ENCODE assay signal across 38 cellular contexts in the genomic region with DNA sequence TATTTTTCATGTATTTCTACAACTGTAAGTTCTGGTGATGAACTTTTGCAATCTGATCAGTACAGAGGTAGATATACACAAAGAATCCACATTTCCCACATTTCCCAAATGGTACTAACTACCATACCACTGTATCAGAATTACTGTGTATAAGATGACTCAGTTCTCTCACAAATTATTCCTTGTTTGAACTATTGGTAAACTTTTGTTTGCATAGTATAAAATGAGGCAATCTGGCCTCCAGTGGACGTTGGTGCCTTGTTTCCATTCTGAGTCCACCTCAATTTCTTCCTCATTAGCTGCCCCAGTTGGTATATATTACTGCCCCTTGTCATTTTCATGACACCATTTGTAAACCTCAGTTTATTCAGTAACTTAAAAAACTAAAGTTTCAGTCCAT. TPM values are rescaled to one million over a fixed set of nuclear protein-coding genes. Genes with fewer than 3 reads are reported as not detected.
"Had no signal": no experiment of that assay in that cellular context is flagged by ENCODE, and none has a peak within 500 bp of the region (broad histone marks: within the 10 kb centered on the region; RNA-seq: fewer than 3 reads in every experiment).

No MANE protein-coding gene starts in this region.

- ATAC-seq: activated naive CD4-positive, alpha-beta T cell treated with anti-CD3 and anti-CD28 coated beads, Interleukin-2, amount 50 U/mL, for 72 hours; activated T-cell treated with anti-CD3 and anti-CD28 coated beads, Interleukin-2, amount 50 U/mL, for 4 hours; body of pancreas had no signal

- H3K4me2 ChIP-seq: KMS-11, PC-9 had no signal

- H3K9me3 ChIP-seq: adrenal gland, body of pancreas, breast epithelium had no signal

- H3K4me3 ChIP-seq: adrenal gland, body of pancreas, breast epithelium, PC-9 had no signal

- FAIRE-seq: astrocyte, RCC 7860 had no signal

- H3K4me1 ChIP-seq: adrenal gland, body of pancreas, breast epithelium had no signal

- DNase-seq: activated B cell treated with CpG ODN at 0.5 μM for 24 hours; activated CD4-positive, alpha-beta memory T cell treated with anti-CD3 and anti-CD28 coated beads for 36 hours; activated CD4-positive, alpha-beta T cell treated with anti-CD3 and anti-CD28 coated beads for 4 hours; activated CD4-positive, alpha-beta T cell treated with anti-CD3 and anti-CD28 coated beads, Interleukin-2, amount 50 U/mL, for 1 hour; activated CD4-positive, CD25-positive, alpha-beta regulatory T cell treated with anti-CD3 and anti-CD28 coated beads, Interleukin-2, amount 50 U/mL, for 72 hours; activated CD8-positive, alpha-beta memory T cell treated with anti-CD3 and anti-CD28 coated beads, Interleukin-2, amount 50 U/mL, for 4 hours; activated gamma-delta T cell treated with Interleukin-2 at 50 U/mL for 16 hours; activated naive CD4-positive, alpha-beta T cell treated with anti-CD3 and anti-CD28 coated beads for 36 hours; activated T-cell treated with anti-CD3 and anti-CD28 coated beads for 4 hours; activated T-cell treated with anti-CD3 and anti-CD28 coated beads, Interleukin-2, amount 50 U/mL, for 4 hours; adrenal gland; body of pancreas; central memory CD4-positive, alpha-beta T cell; MM.1S; MV-4-11; NCI-H1092; NCI-H1436 treated with DMSO at 0.1 percent for 48 hours; NCI-H1694 treated with DMSO at 0.1 percent for 48 hours; NCI-H2029 treated with DMSO at 0.1 percent for 48 hours; NCI-H2171 treated with DMSO at 0.1 percent for 48 hours; NCI-H2227 treated with DMSO at 0.1 percent for 48 hours; NCI-H446; NCI-H524; Right ventricle myocardium superior; SW 1271; T-helper 1 cell; T-helper 2 cell; T-helper 9 cell had no signal

- H3K27ac ChIP-seq: adrenal gland, body of pancreas, breast epithelium, KMS-11, PC-9, RWPE1, VCaP had no signal

- H3K36me3 ChIP-seq: adrenal gland, breast epithelium had no signal

- H3K27me3 ChIP-seq: adrenal gland, body of pancreas, breast epithelium had no signal

RNA-seq across cellular contexts. Expression of gene SPTSSB, which starts 38.5 kb away (rescaled TPM):
- total RNA-seq: activated B cell treated with CpG ODN at 0.5 μM for 24 hours; activated CD4-positive, alpha-beta memory T cell treated with anti-CD3 and anti-CD28 coated beads for 36 hours; activated naive CD4-positive, alpha-beta T cell treated with anti-CD3 and anti-CD28 coated beads for 36 hours; activated naive CD4-positive, alpha-beta T cell treated with anti-CD3 and anti-CD28 coated beads, Interleukin-2, amount 50 U/mL, for 72 hours; activated T-helper 1 cell treated with anti-CD3 and anti-CD28 coated beads, Interleukin-12 subunit alpha, Interleukin-12 subunit beta, Interleukin-2, Interleukin-4 antibody, amounts not matched to agents 30 ng/mL and 10 ng/mL and 1 ng/mL, durations not matched to agents 14 hours and 24 hours and 36 hours; LHCN-M2; Right ventricle myocardium superior had no signal
